ENCODE assay signal across 11 cellular contexts in the genomic region with DNA sequence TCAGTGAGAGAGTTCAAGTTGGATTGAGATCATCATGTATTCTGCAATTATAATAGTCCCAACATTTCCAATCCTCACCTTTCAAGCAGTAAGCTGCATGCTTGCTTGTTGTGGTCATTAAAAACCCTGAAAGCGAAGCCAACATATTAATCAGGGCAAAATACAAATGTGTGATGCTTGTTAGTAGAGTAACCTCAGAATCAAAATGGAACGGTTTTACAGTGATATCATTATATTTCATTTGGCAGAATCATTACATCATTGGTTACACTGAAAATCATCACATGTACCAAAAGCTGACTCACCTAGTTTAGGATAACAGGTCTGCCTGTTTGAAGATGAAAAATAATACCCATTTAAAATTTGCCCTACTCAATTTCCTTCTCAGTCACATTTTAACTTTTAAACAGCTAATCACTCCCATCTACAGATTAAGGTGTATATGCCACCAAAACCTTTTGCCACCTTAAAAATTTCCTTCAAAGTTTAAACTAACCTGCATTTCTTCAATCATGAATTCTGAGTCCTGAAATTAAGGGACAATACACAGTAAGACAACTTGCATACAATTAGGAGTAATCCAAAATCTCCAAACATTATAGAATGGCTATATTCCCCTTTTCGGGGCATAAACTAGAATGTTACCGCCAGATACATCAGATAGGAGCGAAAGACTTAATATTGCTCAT. TPM values are rescaled to one million over a fixed set of nuclear protein-coding genes. Genes with fewer than 3 reads are reported as not detected.
DNase-seq lines count a peak whose midpoint lies in the region; ATAC-seq and TF ChIP-seq lines count a peak whose summit lies in the region.
"Had no signal": no experiment of that assay in that cellular context is flagged by ENCODE, and none has a peak within 500 bp of the region (broad histone marks: within the 10 kb centered on the region; RNA-seq: fewer than 3 reads in every experiment).

No MANE protein-coding gene starts in this region.

- whole genome bisulfite sequencing in mesodermal cell (ENCODE audit: insufficient coverage in 2 of 2), 2 experiments = 92 to 97% methylated on average over 3 of the region's 5 CpGs

- peak overlapping the region in 7 of 8 donors; percentile 9 to 96 (median 93) for H3K27ac Mint-ChIP-seq in CD8-positive, alpha-beta memory T cell
- H3K27ac Mint-ChIP-seq in IgD-negative memory B cell = peak overlapping the region; percentile 33 to 89 (median 69)
- H3K27ac Mint-ChIP-seq in activated naive CD8-positive, alpha-beta T cell treated with anti-CD3 and anti-CD28 coated beads for 36 hours = peak overlapping the region; percentile 96

- H3K36me3 Mint-ChIP-seq in CD8-positive, alpha-beta memory T cell = peaks cover 4 to 73% (median 19%) of the 10 kb centered on the region in 3 donors
- H3K36me3 Mint-ChIP-seq in IgD-negative memory B cell = no peaks in the 10 kb centered on the region
- peaks cover 65% of the 10 kb centered on the region for H3K36me3 Mint-ChIP-seq in activated naive CD8-positive, alpha-beta T cell treated with anti-CD3 and anti-CD28 coated beads for 36 hours

- no peaks in the 10 kb centered on the region for H3K9me3 Mint-ChIP-seq in CD8-positive, alpha-beta memory T cell
- no peaks in the 10 kb centered on the region for H3K9me3 Mint-ChIP-seq in IgD-negative memory B cell
- H3K9me3 Mint-ChIP-seq in activated naive CD8-positive, alpha-beta T cell treated with anti-CD3 and anti-CD28 coated beads for 36 hours = no peaks in the 10 kb centered on the region

- H3K4me3 Mint-ChIP-seq in CD8-positive, alpha-beta memory T cell = peak overlapping the region; percentile 64 to 96 (median 92)
- H3K4me3 Mint-ChIP-seq in IgD-negative memory B cell = peak overlapping the region in 3 of 4 donors; percentile 26 to 80 (median 49)
- H3K4me3 Mint-ChIP-seq in activated naive CD8-positive, alpha-beta T cell treated with anti-CD3 and anti-CD28 coated beads for 36 hours = peak overlapping the region; percentile 100

- ATAC-seq in GM18861 (IDR thresholded peaks at IDR 0.05; ENCODE audit: unreplicated experiment) = no peak

- H3K27me3 Mint-ChIP-seq in CD8-positive, alpha-beta memory T cell = peaks cover 0 to 2% of the 10 kb centered on the region in 2 donors
- no peaks in the 10 kb centered on the region for H3K27me3 Mint-ChIP-seq in IgD-negative memory B cell
- peaks cover 45% of the 10 kb centered on the region for H3K27me3 Mint-ChIP-seq in activated naive CD8-positive, alpha-beta T cell treated with anti-CD3 and anti-CD28 coated beads for 36 hours

- H3K4me3 ChIP-seq in CD8-positive, alpha-beta memory T cell (ENCODE audit: low read length) = no peak overlapping the region
- H3K4me3 ChIP-seq in mesodermal cell (ENCODE audit: extremely low read depth, insufficient read depth, low read length, poor library complexity, severe bottlenecking) = peak overlapping the region; percentile 80
- H3K4me3 ChIP-seq: sigmoid colon, tibial artery had no signal

- no peaks in the 10 kb centered on the region for H3K27me3 ChIP-seq in CD8-positive, alpha-beta memory T cell (ENCODE audit: insufficient read depth, low read length, poor library complexity, severe bottlenecking)
- H3K27me3 ChIP-seq: sigmoid colon, tibial artery had no signal

- TF ChIP-seq CTCF in GM20000 (IDR thresholded peaks at IDR 0.05; ENCODE audit: extremely low read depth, missing control alignments) = no peak

- peaks cover 35% of the 10 kb centered on the region for H3K4me1 ChIP-seq in CD8-positive, alpha-beta memory T cell (ENCODE audit: insufficient read depth, low read length)
- peaks cover under 1% of the 10 kb centered on the region for H3K4me1 ChIP-seq in mesodermal cell (ENCODE audit: control insufficient read depth, insufficient read depth, low read length, poor library complexity, severe bottlenecking)

- no peak for DNase-seq in CD8-positive, alpha-beta memory T cell
- DNase-seq in activated naive CD8-positive, alpha-beta T cell treated with anti-CD3 and anti-CD28 coated beads for 36 hours = no peak
- DNase-seq in GM20000 (ENCODE audit: low spot score) = no peak
- DNase-seq in NCI-H2227 (lab: John Stamatoyannopoulos, UW; ENCODE audit: unreplicated experiment) = no peak
- no peak for DNase-seq in NCI-H526 treated with DMSO at 0.1 percent for 48 hours (lab: John Stamatoyannopoulos, UW)
- DNase-seq: NCI-H526, sigmoid colon, tibial artery had no signal

- H3K36me3 ChIP-seq in CD8-positive, alpha-beta memory T cell (ENCODE audit: insufficient read depth, low read length) = peaks cover 40% of the 10 kb centered on the region
- H3K36me3 ChIP-seq in mesodermal cell (ENCODE audit: control insufficient read depth, insufficient read depth, low read length) = peaks cover 67% of the 10 kb centered on the region

- H3K27ac ChIP-seq in CD8-positive, alpha-beta memory T cell (ENCODE audit: low read depth, low read length) = no peak overlapping the region
- peak overlapping the region; percentile 41 for H3K27ac ChIP-seq in mesodermal cell (ENCODE audit: low read depth, low read length, severe bottlenecking)
- H3K27ac ChIP-seq: sigmoid colon, tibial artery had no signal

- POLR2A ChIA-PET in CD8-positive, alpha-beta memory T cell (lab: Charles Lee) = interaction anchor here (0.6 kb wide), 1 partner anchor 160 kb away, joined by 3 read pairs; no protein-coding TSS in a partner anchor

- peaks cover 49 to 64% (median 64%) of the 10 kb centered on the region in 3 donors for H3K4me1 Mint-ChIP-seq in CD8-positive, alpha-beta memory T cell
- H3K4me1 Mint-ChIP-seq in IgD-negative memory B cell = peaks cover 41 to 50% (median 45%) of the 10 kb centered on the region in 3 donors
- peaks cover 54% of the 10 kb centered on the region for H3K4me1 Mint-ChIP-seq in activated naive CD8-positive, alpha-beta T cell treated with anti-CD3 and anti-CD28 coated beads for 36 hours

- CTCF ChIA-PET in CD8-positive, alpha-beta memory T cell (lab: Charles Lee) = interaction anchor here (0.8 to 1.7 kb wide), 3 partner anchors 19 to 40 kb away, joined by 3 to 4 read pairs (median 3); a partner anchor contains a TSS

- H3K9me3 ChIP-seq in CD8-positive, alpha-beta memory T cell (ENCODE audit: low read length) = no peaks in the 10 kb centered on the region
- H3K9me3 ChIP-seq in mesodermal cell (ENCODE audit: control insufficient read depth, low read length) = no peaks in the 10 kb centered on the region
- H3K9me3 ChIP-seq: sigmoid colon, tibial artery had no signal

RNA-seq across cellular contexts. Expression of a gene that starts 3.5 kb away (rescaled TPM):
- 1,000 to 10,000 TPM; 1,056 to 1,102 TPM for total RNA-seq in CD8-positive, alpha-beta memory T cell
- 245 TPM for polyA plus RNA-seq in CD8-positive, alpha-beta memory T cell
- polyA plus RNA-seq in IgD-negative memory B cell = 307 TPM
- total RNA-seq in activated naive CD8-positive, alpha-beta T cell treated with anti-CD3 and anti-CD28 coated beads for 36 hours = 1,000 to 10,000 TPM; 1,009 to 1,039 TPM
- 347 TPM for polyA plus RNA-seq in mesodermal cell (2013, experiment 1 of 2)
- polyA plus RNA-seq in mesodermal cell (2013, experiment 2 of 2) = 363 TPM

RNA-seq across cellular contexts. Expression of a gene that starts 3.9 kb away (rescaled TPM):
- 10 to 100 TPM; 10.4 to 11.0 TPM for total RNA-seq in CD8-positive, alpha-beta memory T cell
- 1.3 TPM for polyA plus RNA-seq in CD8-positive, alpha-beta memory T cell
- polyA plus RNA-seq in IgD-negative memory B cell = 2.0 TPM
- 1 to 10 TPM; 7.3 to 8.0 TPM for total RNA-seq in activated naive CD8-positive, alpha-beta T cell treated with anti-CD3 and anti-CD28 coated beads for 36 hours
- 4.3 TPM for polyA plus RNA-seq in mesodermal cell (2013, experiment 1 of 2)
- 3.2 TPM for polyA plus RNA-seq in mesodermal cell (2013, experiment 2 of 2)

RNA-seq across cellular contexts. Expression of a gene that starts 39.6 kb away (rescaled TPM):
- 10 to 100 TPM; 24.9 to 27.4 TPM for total RNA-seq in CD8-positive, alpha-beta memory T cell
- 6.2 TPM for polyA plus RNA-seq in CD8-positive, alpha-beta memory T cell
- 7.2 TPM for polyA plus RNA-seq in IgD-negative memory B cell
- 10 to 100 TPM; 30.7 to 34.2 TPM for total RNA-seq in activated naive CD8-positive, alpha-beta T cell treated with anti-CD3 and anti-CD28 coated beads for 36 hours
- polyA plus RNA-seq in mesodermal cell (2013, experiment 1 of 2) = 8.9 TPM
- 9.3 TPM for polyA plus RNA-seq in mesodermal cell (2013, experiment 2 of 2)

RNA-seq across cellular contexts. Expression of a gene that starts 39.9 kb away (rescaled TPM):
- 10 to 100 TPM; 39.4 to 42.5 TPM for total RNA-seq in CD8-positive, alpha-beta memory T cell
- polyA plus RNA-seq in CD8-positive, alpha-beta memory T cell = 9.4 TPM
- polyA plus RNA-seq in IgD-negative memory B cell = 8.6 TPM
- total RNA-seq in activated naive CD8-positive, alpha-beta T cell treated with anti-CD3 and anti-CD28 coated beads for 36 hours = 10 to 100 TPM; 47.0 to 48.1 TPM
- polyA plus RNA-seq in mesodermal cell (2013, experiment 1 of 2) = 20.5 TPM
- polyA plus RNA-seq in mesodermal cell (2013, experiment 2 of 2) = 23.1 TPM

RNA-seq across cellular contexts. Expression of a gene that starts 52.8 kb away (rescaled TPM):
- total RNA-seq in CD8-positive, alpha-beta memory T cell = not detected
- not detected for polyA plus RNA-seq in CD8-positive, alpha-beta memory T cell
- polyA plus RNA-seq in IgD-negative memory B cell = not detected
- not detected for total RNA-seq in activated naive CD8-positive, alpha-beta T cell treated with anti-CD3 and anti-CD28 coated beads for 36 hours
- not detected for polyA plus RNA-seq in mesodermal cell (2013, experiment 1 of 2)
- not detected for polyA plus RNA-seq in mesodermal cell (2013, experiment 2 of 2)
- total RNA-seq: sigmoid colon had no signal

Comparison
In these comparisons a context has a peak if more than half of its experiments do, and no peak if none do; other contexts are left out.
1. H3K4me3 Mint-ChIP-seq: peak in every context shown above with its lines; median percentile 100 in activated naive CD8-positive, alpha-beta T cell treated with anti-CD3 and anti-CD28 coated beads for 36 hours; 92 in CD8-positive, alpha-beta memory T cell; 49 in IgD-negative memory B cell.